ENCODE assay signal across 24 cellular contexts in the genomic region with DNA sequence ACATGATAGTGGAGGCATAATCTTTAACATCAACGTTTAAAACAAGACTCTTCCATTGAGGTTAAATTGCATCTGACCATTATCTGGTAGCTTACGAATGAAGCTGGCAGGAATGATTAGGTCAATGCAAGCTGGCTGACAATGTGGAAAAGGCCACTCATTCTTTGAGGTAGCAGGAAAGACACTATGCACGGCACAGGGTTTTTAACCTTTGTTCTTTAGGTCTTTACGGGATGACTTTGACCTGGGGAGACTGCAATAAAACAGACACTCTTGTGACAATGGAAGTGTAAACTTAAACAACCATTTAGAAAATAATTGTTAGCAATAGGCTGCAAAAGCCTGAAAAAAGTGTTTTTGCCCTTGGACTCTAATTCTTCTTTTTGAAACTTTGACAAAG.
A peak's percentile ranks its signal among the peaks of the same experiment; 100 is the strongest.
DNase-seq lines count a peak whose midpoint lies in the region; ATAC-seq, FAIRE-seq and TF ChIP-seq lines count a peak whose summit lies in the region.
"Had no signal": no experiment of that assay in that cellular context is flagged by ENCODE, and none has a peak within 500 bp of the region (broad histone marks: within the 10 kb centered on the region; RNA-seq: fewer than 3 reads in every experiment).

No MANE protein-coding gene starts in this region.

- ATAC-seq in mucosa of descending colon: peak; percentile 47
- no peak for ATAC-seq in HG03460 (IDR thresholded peaks at IDR 0.05; ENCODE audit: unreplicated experiment)
- ATAC-seq: A549, GM12878, HCT116 had no signal

- no peaks in the 10 kb centered on the region for H4K20me1 ChIP-seq in hepatocyte (ENCODE audit: insufficient read depth, poor library complexity, severe bottlenecking)
- H4K20me1 ChIP-seq: BLaER1 treated with 17β-estradiol and CSF1 and Interleukin-3, amounts not matched to agents 10 nM and 100 nM had no signal

- no peak overlapping the region for H2AFZ ChIP-seq in hepatocyte
- H2AFZ ChIP-seq: GM23248 had no signal

- no peaks in the 10 kb centered on the region for H3K79me2 ChIP-seq in hepatocyte

- no peak overlapping the region for H3K4me2 ChIP-seq in hepatocyte
- H3K4me2 ChIP-seq: A549; BLaER1 treated with 17β-estradiol and CSF1 and Interleukin-3, amounts not matched to agents 10 nM and 100 nM had no signal

- no peaks in the 10 kb centered on the region for H3K9me3 ChIP-seq in hepatocyte (ENCODE audit: low read depth)
- no peaks in the 10 kb centered on the region for H3K9me3 ChIP-seq in mucosa of descending colon
- H3K9me3 ChIP-seq: A549; BE2C; BLaER1 treated with 17β-estradiol and CSF1 and Interleukin-3, amounts not matched to agents 10 nM and 100 nM had no signal

- intact Hi-C loops in mucosa of descending colon (cut with DNase I, micrococcal nuclease): no loop called here

- H3K27me3 ChIP-seq in hepatocyte: no peaks in the 10 kb centered on the region
- H3K27me3 ChIP-seq: BE2C; BLaER1 treated with 17β-estradiol and CSF1 and Interleukin-3, amounts not matched to agents 10 nM and 100 nM had no signal

- H3K4me1 ChIP-seq in hepatocyte (ENCODE audit: insufficient read depth): no peaks in the 10 kb centered on the region
- peaks cover 3% of the 10 kb centered on the region for H3K4me1 ChIP-seq in mucosa of descending colon (ENCODE audit: low read depth)
- H3K4me1 ChIP-seq: A549, BE2C had no signal

- DNase-seq in GM12891 (ENCODE audit: insufficient read length, low spot score): no peak
- peak; percentile 30 for DNase-seq in hepatocyte (ENCODE audit: low spot score)
- DNase-seq in mucosa of descending colon: peak in 1 of 3 donors; percentile 3
- no peak for DNase-seq in GOT3 (lab: John Stamatoyannopoulos, UW)
- DNase-seq in stimulated activated naive CD4-positive, alpha-beta T cell treated with Interleukin-2 at 50 U/mL for 16 hours (lab: John Stamatoyannopoulos, UW): no peak
- DNase-seq: 8988T; ACHN; AML-193; BE2C; CD4-positive, alpha-beta T cell; CD8-positive, alpha-beta memory T cell; DMS 273 treated with DMSO at 0.1 percent for 48 hours; DMS79; EL; GDM1; GM23248; H9 had no signal

- H3K27ac ChIP-seq in hepatocyte: no peak overlapping the region
- H3K27ac ChIP-seq: A549; BLaER1 treated with 17β-estradiol and CSF1 and Interleukin-3, amounts not matched to agents 10 nM and 100 nM; GM23248 had no signal

- TF ChIP-seq CTCF in hepatocyte (IDR thresholded peaks at IDR 0.05; ENCODE audit: poor library complexity) (no peak), mucosa of descending colon (IDR thresholded peaks at IDR 0.05) (no peak)

- no peak for TF ChIP-seq POLR2A in GM12891 (IDR thresholded peaks at IDR 0.05; ENCODE audit: low read depth, low read length)

- no peaks in the 10 kb centered on the region for H3K9me2 ChIP-seq in hepatocyte (replicated peaks; ENCODE audit: insufficient read depth)

- FAIRE-seq in GM12891 (lab: Jason Lieb, UNC): peak; percentile 9
- FAIRE-seq: A549, D721Med, GM12878, GM18507 had no signal

- 27% methylated on average over 4 of the region's 4 CpGs for WGBS in hepatocyte (ENCODE audit: low lambda C conversion rate, missing lambda C conversion rate)

- H3K36me3 ChIP-seq in hepatocyte (replicated peaks; ENCODE audit: insufficient read depth, low read depth) (no peaks in the 10 kb centered on the region), mucosa of descending colon (ENCODE audit: low read depth) (no peaks in the 10 kb centered on the region)
- H3K36me3 ChIP-seq: BE2C; BLaER1 treated with 17β-estradiol and CSF1 and Interleukin-3, amounts not matched to agents 10 nM and 100 nM had no signal

- H3K4me3 ChIP-seq in hepatocyte (no peak overlapping the region), mucosa of descending colon (no peak overlapping the region)
- H3K4me3 ChIP-seq: A549; BLaER1 treated with 17β-estradiol and CSF1 and Interleukin-3, amounts not matched to agents 10 nM and 100 nM; GM12878; GM23248 had no signal

TF ChIP-seq in GM12891, 5 proteins besides CTCF, POLR2A, EP300 and RAD21:
- TF ChIP-seq SPI1 (IDR thresholded peaks at IDR 0.05; ENCODE audit: low read depth, low read length): no peak
- no peak for TF ChIP-seq POU2F2 (IDR thresholded peaks at IDR 0.05; ENCODE audit: low read depth, low read length)
- no peak for TF ChIP-seq PAX5 (IDR thresholded peaks at IDR 0.05; ENCODE audit: insufficient read depth, low read length, severe bottlenecking)
- no peak for TF ChIP-seq TAF1 (IDR thresholded peaks at IDR 0.05; ENCODE audit: low read depth, low read length)
- no peak for TF ChIP-seq POLR2AphosphoS5 (IDR thresholded peaks at IDR 0.05; ENCODE audit: low read depth, low read length)
